ENCODE assay signal across 31 cellular contexts in the genomic region with DNA sequence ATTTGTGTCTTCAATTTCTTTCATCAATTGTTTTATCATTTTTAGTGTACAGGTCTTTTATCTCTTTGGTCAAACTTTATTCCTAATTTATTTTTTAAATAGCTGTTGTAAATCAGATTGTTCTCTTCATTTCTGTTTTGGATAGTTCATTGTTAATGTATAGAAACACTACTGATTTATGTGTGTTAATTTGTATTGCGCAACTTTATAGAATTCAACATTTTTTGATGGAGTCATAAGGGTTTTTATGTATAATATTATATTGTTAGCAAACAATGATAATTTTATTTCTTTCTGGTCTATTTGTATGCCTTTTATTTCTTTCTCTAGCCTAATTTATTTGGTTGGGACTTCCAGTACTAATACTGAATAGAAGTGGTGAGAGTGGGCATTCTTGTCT.
"Had no signal": no experiment of that assay in that cellular context is flagged by ENCODE, and none has a peak within 500 bp of the region (broad histone marks: within the 10 kb centered on the region; RNA-seq: fewer than 3 reads in every experiment).

No MANE protein-coding gene starts in this region.

- H3K4me1 ChIP-seq: ascending aorta, breast epithelium, colonic mucosa, esophagus squamous epithelium had no signal

- H3K9me3 Mint-ChIP-seq: activated naive CD4-positive, alpha-beta T cell treated with anti-CD3 and anti-CD28 coated beads, Interleukin-2, amount 10 ng/mL, durations not matched to agents 7 days and 5 days had no signal

- H3K9me3 ChIP-seq: colonic mucosa had no signal

- H3K4me3 Mint-ChIP-seq: activated CD4-positive, alpha-beta memory T cell treated with anti-CD3 and anti-CD28 coated beads, Interleukin-2, amount 10 ng/mL, durations not matched to agents 7 days and 5 days; activated CD4-positive, alpha-beta T cell treated with anti-CD3 and anti-CD28 coated beads, Interleukin-2, amount 10 ng/mL, durations not matched to agents 7 days and 5 days; activated naive CD4-positive, alpha-beta T cell treated with anti-CD3 and anti-CD28 coated beads, Interleukin-2, amount 10 ng/mL, durations not matched to agents 7 days and 5 days; activated naive CD8-positive, alpha-beta T cell treated with anti-CD3 and anti-CD28 coated beads, Interleukin-2, amount 10 ng/mL, durations not matched to agents 7 days and 5 days; activated T-cell treated with anti-CD3 and anti-CD28 coated beads, Interleukin-2, amount 50 U/mL, for 24 hours; activated T-cell treated with anti-CD3 and anti-CD28 coated beads, Interleukin-2, amount 50 U/mL, for 72 hours; brain; WTC11 had no signal

- H3K27me3 ChIP-seq: ascending aorta, breast epithelium, cardiac muscle cell, colonic mucosa, esophagus squamous epithelium had no signal

- H3K36me3 ChIP-seq: breast epithelium, cardiac muscle cell, colonic mucosa had no signal

- FAIRE-seq: endometrium, endothelial cell of umbilical vein had no signal

- H3K27me3 Mint-ChIP-seq: activated CD4-positive, alpha-beta memory T cell treated with anti-CD3 and anti-CD28 coated beads, Interleukin-2, amount 10 ng/mL, durations not matched to agents 7 days and 5 days; activated CD4-positive, alpha-beta T cell treated with anti-CD3 and anti-CD28 coated beads, Interleukin-2, amount 10 ng/mL, durations not matched to agents 7 days and 5 days; activated naive CD4-positive, alpha-beta T cell treated with anti-CD3 and anti-CD28 coated beads, Interleukin-2, amount 10 ng/mL, durations not matched to agents 7 days and 5 days; activated naive CD8-positive, alpha-beta T cell treated with anti-CD3 and anti-CD28 coated beads, Interleukin-2, amount 10 ng/mL, durations not matched to agents 7 days and 5 days; activated T-cell treated with anti-CD3 and anti-CD28 coated beads, Interleukin-2, amount 50 U/mL, for 24 hours; brain had no signal

- H3K27ac Mint-ChIP-seq: activated CD4-positive, alpha-beta memory T cell treated with anti-CD3 and anti-CD28 coated beads, Interleukin-2, amount 10 ng/mL, durations not matched to agents 7 days and 5 days; activated CD4-positive, alpha-beta T cell treated with anti-CD3 and anti-CD28 coated beads, Interleukin-2, amount 10 ng/mL, durations not matched to agents 7 days and 5 days; activated naive CD4-positive, alpha-beta T cell treated with anti-CD3 and anti-CD28 coated beads, Interleukin-2, amount 10 ng/mL, durations not matched to agents 7 days and 5 days; activated naive CD4-positive, alpha-beta T cell treated with anti-CD3 and anti-CD28 coated beads, Interleukin-2, amount 50 U/mL, for 72 hours; activated naive CD8-positive, alpha-beta T cell treated with anti-CD3 and anti-CD28 coated beads, Interleukin-2, amount 10 ng/mL, durations not matched to agents 7 days and 5 days; activated T-cell treated with anti-CD3 and anti-CD28 coated beads, Interleukin-2, amount 50 U/mL, for 24 hours; activated T-cell treated with anti-CD3 and anti-CD28 coated beads, Interleukin-2, amount 50 U/mL, for 72 hours; brain; WTC11 had no signal

- DNase-seq: activated CD4-positive, alpha-beta memory T cell treated with anti-CD3 and anti-CD28 coated beads, Interleukin-2, amount 10 ng/mL, durations not matched to agents 7 days and 5 days; activated CD4-positive, alpha-beta T cell treated with anti-CD3 and anti-CD28 coated beads for 1 hour; activated CD4-positive, alpha-beta T cell treated with anti-CD3 and anti-CD28 coated beads for 4 hours; activated CD4-positive, alpha-beta T cell treated with anti-CD3 and anti-CD28 coated beads, Interleukin-2, amount 10 ng/mL, durations not matched to agents 7 days and 5 days; activated CD4-positive, alpha-beta T cell treated with anti-CD3 and anti-CD28 coated beads, Interleukin-2, amount 50 U/mL, for 4 hours; activated CD8-positive, alpha-beta memory T cell treated with anti-CD3 and anti-CD28 coated beads, Interleukin-2, amount 50 U/mL, for 48 hours; activated gamma-delta T cell; activated naive CD4-positive, alpha-beta T cell; activated naive CD4-positive, alpha-beta T cell treated with anti-CD3 and anti-CD28 coated beads, Interleukin-2, amount 10 ng/mL, durations not matched to agents 7 days and 5 days; activated naive CD8-positive, alpha-beta T cell treated with anti-CD3 and anti-CD28 coated beads, Interleukin-2, amount 10 ng/mL, durations not matched to agents 7 days and 5 days; activated T-cell treated with anti-CD3 and anti-CD28 coated beads for 4 hours; activated T-cell treated with anti-CD3 and anti-CD28 coated beads, Interleukin-2, amount 50 U/mL, for 24 hours; activated T-cell treated with anti-CD3 and anti-CD28 coated beads, Interleukin-2, amount 50 U/mL, for 72 hours; central memory CD4-positive, alpha-beta T cell; cerebellar nuclear complex; colonic mucosa; effector CD8-positive, alpha-beta T cell; esophagus squamous epithelium; foreskin melanocyte; head of caudate nucleus; T-helper 2 cell had no signal

- H3K27ac ChIP-seq: ascending aorta, breast epithelium, cardiac muscle cell, colonic mucosa, epithelial cell of prostate, esophagus squamous epithelium, VCaP had no signal

- H3K4me1 Mint-ChIP-seq: activated CD4-positive, alpha-beta memory T cell treated with anti-CD3 and anti-CD28 coated beads, Interleukin-2, amount 10 ng/mL, durations not matched to agents 7 days and 5 days; activated CD4-positive, alpha-beta T cell treated with anti-CD3 and anti-CD28 coated beads, Interleukin-2, amount 10 ng/mL, durations not matched to agents 7 days and 5 days; activated naive CD4-positive, alpha-beta T cell treated with anti-CD3 and anti-CD28 coated beads, Interleukin-2, amount 10 ng/mL, durations not matched to agents 7 days and 5 days; activated naive CD8-positive, alpha-beta T cell treated with anti-CD3 and anti-CD28 coated beads, Interleukin-2, amount 10 ng/mL, durations not matched to agents 7 days and 5 days; brain had no signal

- ATAC-seq: activated naive CD4-positive, alpha-beta T cell treated with anti-CD3 and anti-CD28 coated beads, Interleukin-2, amount 50 U/mL, for 72 hours; activated T-cell treated with anti-CD3 and anti-CD28 coated beads, Interleukin-2, amount 50 U/mL, for 72 hours; WTC11 had no signal

- H3K4me3 ChIP-seq: ascending aorta, breast epithelium, cardiac muscle cell, colonic mucosa, esophagus squamous epithelium had no signal
